Comparison of ENCODE assay signal across 23 cellular contexts in genomic region chr17:61449707-61450640, GRCh38. TPM values are rescaled to one million over a fixed set of nuclear protein-coding genes. Genes with fewer than 3 reads are reported as not detected.
DNase-seq lines count a peak whose midpoint lies in the region; ATAC-seq and TF ChIP-seq lines count a peak whose summit lies in the region.
"Had no signal": no experiment of that assay in that cellular context is flagged by ENCODE, and none has a peak within 500 bp of the region (broad histone marks: within the 10 kb centered on the region; RNA-seq: fewer than 3 reads in every experiment).

No MANE protein-coding gene starts in this region.

- no peak overlapping the region for H3K9ac ChIP-seq in mammary epithelial cell (ENCODE audit: insufficient read depth, low read length)
- H3K9ac ChIP-seq: GM23248 had no signal

- no TSS peak for BruUV-seq in mammary epithelial cell (replicated peaks; lab: Mats Ljungman, UMichigan)

- dilution Hi-C loops in mammary epithelial cell (cut with HindIII; ENCODE audit: low sequenced_read_pairs): no loop called here

- H3K4me3 ChIP-seq in mammary epithelial cell (replicated peaks in 1 of 3; ENCODE audit: insufficient read depth in 1 of 3, low read depth in 2 of 3, low read length in 3 of 3) (no peak overlapping the region), hepatocyte (no peak overlapping the region), left ventricle myocardium inferior (no peak overlapping the region)
- H3K4me3 ChIP-seq: GM23248, HAP-1, MG63 had no signal

- TF ChIP-seq CTCF in mammary epithelial cell (conservative IDR thresholded peaks at IDR 0.05 in 1 of 2, IDR thresholded peaks at IDR 0.05 in 1 of 2; ENCODE audit: extremely low read depth in 1 of 2, insufficient read depth in 1 of 2, low read depth in 1 of 2, low read length in 2 of 2) (no peak), hepatocyte (IDR thresholded peaks at IDR 0.05; ENCODE audit: poor library complexity) (no peak), left ventricle myocardium inferior (IDR thresholded peaks at IDR 0.05; ENCODE audit: borderline replicate concordance) (no peak)

- 92% methylated on average over 9 of the region's 9 CpGs for WGBS in mammary epithelial cell (ENCODE audit: low coverage, missing lambda C conversion rate)
- WGBS in hepatocyte (ENCODE audit: low lambda C conversion rate, missing lambda C conversion rate): 87% methylated on average over 9 of the region's 9 CpGs

- H4K20me1 ChIP-seq in mammary epithelial cell (ENCODE audit: insufficient read depth, low read length) (no peaks in the 10 kb centered on the region), hepatocyte (ENCODE audit: insufficient read depth, poor library complexity, severe bottlenecking) (no peaks in the 10 kb centered on the region)

- H3K27ac ChIP-seq in mammary epithelial cell (ENCODE audit: insufficient read depth, low read depth, low read length) (no peak overlapping the region), hepatocyte (peak overlapping the region; percentile 98), left ventricle myocardium inferior (replicated peaks) (no peak overlapping the region)
- H3K27ac ChIP-seq: GM23248 had no signal

- H3K27me3 ChIP-seq in mammary epithelial cell (ENCODE audit: insufficient read depth, low read length) (peaks cover 24% of the 10 kb centered on the region), hepatocyte (peaks cover 32% of the 10 kb centered on the region), left ventricle myocardium inferior (ENCODE audit: low read depth) (peaks cover 98% of the 10 kb centered on the region)
- H3K27me3 ChIP-seq: BE2C, MG63 had no signal

- no peak for ATAC-seq in HG02938 (IDR thresholded peaks at IDR 0.05; ENCODE audit: unreplicated experiment)
- ATAC-seq: Right ventricle myocardium inferior had no signal

- intact Hi-C loops in mammary epithelial cell (cut with micrococcal nuclease): no loop called here
- intact Hi-C loops in left ventricle myocardium inferior (cut with micrococcal nuclease): no loop called here

- peak; percentile 81 to 95 for DNase-seq in T47D (ENCODE audit: low read depth in 1 of 2, low spot score in 1 of 2)
- DNase-seq in mammary epithelial cell: no peak
- DNase-seq in LoVo (ENCODE audit: low spot score): peak; percentile 40
- DNase-seq in hepatocyte (ENCODE audit: low spot score): no peak
- no peak for DNase-seq in left ventricle myocardium inferior
- DNase-seq in C1 segment of cervical spinal cord (lab: John Stamatoyannopoulos, UW): no peak
- no peak for DNase-seq in NCI-H510A (lab: John Stamatoyannopoulos, UW)
- DNase-seq: BE2C; CD4-positive, alpha-beta T cell; COR-L47; DMS79; GM23248; Karpas-422; MG63; NCI-H1417; NCI-H1694 treated with DMSO at 0.1 percent for 48 hours; NCI-H2081 treated with DMSO at 0.1 percent for 48 hours; NCI-H2171 treated with DMSO at 0.1 percent for 48 hours; NCI-H526 treated with DMSO at 0.1 percent for 48 hours; OCI-M1 had no signal

- H2AFZ ChIP-seq in mammary epithelial cell (ENCODE audit: low read depth, low read length): no peak overlapping the region
- no peak overlapping the region for H2AFZ ChIP-seq in hepatocyte
- H2AFZ ChIP-seq: GM23248 had no signal

- H3K9me3 ChIP-seq in mammary epithelial cell (replicated peaks; ENCODE audit: insufficient read depth, low read length) (peaks cover 6% of the 10 kb centered on the region), hepatocyte (ENCODE audit: low read depth) (no peaks in the 10 kb centered on the region), left ventricle myocardium inferior (replicated peaks) (no peaks in the 10 kb centered on the region)
- H3K9me3 ChIP-seq: BE2C, HAP-1, MG63 had no signal

- no peaks in the 10 kb centered on the region for H3K36me3 ChIP-seq in mammary epithelial cell (ENCODE audit: insufficient read depth, low read length)
- no peaks in the 10 kb centered on the region for H3K36me3 ChIP-seq in hepatocyte (replicated peaks; ENCODE audit: insufficient read depth, low read depth)
- no peaks in the 10 kb centered on the region for H3K36me3 ChIP-seq in left ventricle myocardium inferior
- H3K36me3 ChIP-seq: BE2C, HAP-1, MG63 had no signal

- CTCF ChIA-PET in mammary epithelial cell (lab: Charles Lee; ENCODE audit: low non-redundant PET): no interaction called here

- in situ Hi-C loops in T47D (cut with HindIII; ENCODE audit: low pct_unique_long_range_greater_than_20kb, low sequenced_read_pairs): no loop called here
- in situ Hi-C loops in mammary epithelial cell (cut with MboI; ENCODE audit: low sequenced_read_pairs in 2 of 2): no loop called here

- no peaks in the 10 kb centered on the region for H3K9me2 ChIP-seq in hepatocyte (replicated peaks; ENCODE audit: insufficient read depth)

- H3K4me1 ChIP-seq in mammary epithelial cell (ENCODE audit: insufficient read depth, low read length): peaks cover 4% of the 10 kb centered on the region
- H3K4me1 ChIP-seq in hepatocyte (ENCODE audit: insufficient read depth): peaks cover 8% of the 10 kb centered on the region
- H3K4me1 ChIP-seq in left ventricle myocardium inferior: peaks cover 27% of the 10 kb centered on the region
- H3K4me1 ChIP-seq: BE2C, HAP-1 had no signal

- no peaks in the 10 kb centered on the region for H3K79me2 ChIP-seq in mammary epithelial cell (ENCODE audit: insufficient read depth, low read length)
- H3K79me2 ChIP-seq in hepatocyte: peaks cover 47% of the 10 kb centered on the region

- H3K4me2 ChIP-seq in mammary epithelial cell (ENCODE audit: insufficient read depth, low read depth, low read length): no peak overlapping the region
- H3K4me2 ChIP-seq in hepatocyte: peak overlapping the region; percentile 90

RNA-seq across cellular contexts. Expression of gene TBX4, which starts 2.2 kb away (rescaled TPM):
- total RNA-seq in mammary epithelial cell: under 1 TPM in 1 of 2 donors, not detected in 1; 0.33 TPM
- 0.03 TPM for polyA plus RNA-seq in mammary epithelial cell
- not detected for polyA minus RNA-seq in mammary epithelial cell
- 15.4 and 36.2 TPM in 2 replicates for total RNA-seq in hepatocyte
- polyA plus RNA-seq in hepatocyte: 11.6 and 13.9 TPM in 2 replicates
- not detected for total RNA-seq in left ventricle myocardium inferior
- total RNA-seq: CD4-positive, alpha-beta T cell; GM23248; Right ventricle myocardium inferior had no signal
- polyA plus RNA-seq: GM23248 had no signal

RNA-seq across cellular contexts. Expression of gene TBX2, which starts 50.3 kb away (rescaled TPM):
- total RNA-seq in mammary epithelial cell: 1 to 10 TPM; 1.5 to 4.8 TPM
- polyA plus RNA-seq in mammary epithelial cell: not detected
- polyA minus RNA-seq in mammary epithelial cell: not detected
- 17.9 and 19.6 TPM in 2 replicates for total RNA-seq in hepatocyte
- polyA plus RNA-seq in hepatocyte: 27.5 and 29.3 TPM in 2 replicates
- 8.2 TPM for total RNA-seq in left ventricle myocardium inferior

Comparison
In these comparisons a context has a peak if more than half of its experiments do, and no peak if none do; other contexts are left out.
1. DNase-seq: peak in T47D (2 of 2) and LoVo (single experiment); none in mammary epithelial cell (single experiment), hepatocyte (single experiment), left ventricle myocardium inferior (single experiment), C1 segment of cervical spinal cord (0 of 14) and NCI-H510A (single experiment).
2. RNA of gene TBX4, which starts 2.2 kb away (total RNA-seq): 15.4 to 36.2 TPM in hepatocyte; 0.33 TPM in mammary epithelial cell and not detected in left ventricle myocardium inferior (single experiment); every median in the first group is over 10 times any median in the second.